In genomic region chr7:22572292-22572691, GRCh38 we compare ENCODE assay signal across 18 cellular contexts.
DNase-seq lines count a peak whose midpoint lies in the region; ATAC-seq and TF ChIP-seq lines count a peak whose summit lies in the region.
"Had no signal": no experiment of that assay in that cellular context is flagged by ENCODE, and none has a peak within 500 bp of the region (broad histone marks: within the 10 kb centered on the region; RNA-seq: fewer than 3 reads in every experiment).

No MANE protein-coding gene starts in this region.

- ATAC-seq in HG03432 (IDR thresholded peaks at IDR 0.05; ENCODE audit: unreplicated experiment) (no peak), GM18867 (IDR thresholded peaks at IDR 0.05; ENCODE audit: unreplicated experiment) (no peak)
- ATAC-seq: activated CD8-positive, alpha-beta T cell treated with anti-CD3 and anti-CD28 coated beads for 36 hours; activated T-cell treated with anti-CD3 and anti-CD28 coated beads, Interleukin-2, amount 50 U/mL, for 4 hours; body of pancreas; WTC11 had no signal

- no peaks in the 10 kb centered on the region; the same call in 1 of the 2 replicates for H3K27me3 Mint-ChIP-seq in HFFc6 (ENCODE audit: insufficient read depth)

- H3K36me3 Mint-ChIP-seq in HFFc6 (ENCODE audit: low read depth) = peaks cover 18% of the 10 kb centered on the region; the same call in 1 of the 2 replicates
- H3K36me3 Mint-ChIP-seq: activated naive CD4-positive, alpha-beta T cell treated with anti-CD3 and anti-CD28 coated beads, Interleukin-2, amount 50 U/mL, for 24 hours; WTC11 had no signal

- peaks cover 88% of the 10 kb centered on the region for H3K4me1 Mint-ChIP-seq in HFFc6 (ENCODE audit: low read depth)
- H3K4me1 Mint-ChIP-seq: WTC11 had no signal

- peak overlapping the region; percentile 99 for H3K27ac Mint-ChIP-seq in HFFc6
- H3K27ac Mint-ChIP-seq: activated CD8-positive, alpha-beta T cell treated with anti-CD3 and anti-CD28 coated beads for 36 hours; activated naive CD4-positive, alpha-beta T cell treated with anti-CD3 and anti-CD28 coated beads, Interleukin-2, amount 50 U/mL, for 24 hours; WTC11 had no signal

- H3K4me3 Mint-ChIP-seq in HFFc6 = peak overlapping the region; percentile 41
- H3K4me3 Mint-ChIP-seq: activated CD8-positive, alpha-beta T cell treated with anti-CD3 and anti-CD28 coated beads for 36 hours; activated naive CD4-positive, alpha-beta T cell treated with anti-CD3 and anti-CD28 coated beads, Interleukin-2, amount 50 U/mL, for 24 hours; activated T-cell treated with anti-CD3 and anti-CD28 coated beads, Interleukin-2, amount 50 U/mL, for 4 hours; WTC11 had no signal

- peak; percentile 4; the same call in 1 of the 2 replicates for TF ChIP-seq CTCF in HFFc6 (IDR thresholded peaks at IDR 0.05)

- DNase-seq in AG20443 (ENCODE audit: low spot score) (peak; percentile 69), HFFc6 (peak; percentile 83), amniotic stem cell (lab: John Stamatoyannopoulos, UW) (peak; percentile 45), kidney tubule cell (ENCODE audit: low spot score) (peak; percentile 50), NCI-H1105 (lab: John Stamatoyannopoulos, UW) (no peak)
- no peak for DNase-seq in activated naive CD4-positive, alpha-beta T cell treated with Interleukin-2 at 50 U/mL for 16 hours
- DNase-seq: activated CD8-positive, alpha-beta T cell treated with anti-CD3 and anti-CD28 coated beads for 36 hours; activated T-cell treated with anti-CD3 and anti-CD28 coated beads, Interleukin-2, amount 50 U/mL, for 4 hours; body of pancreas; NCI-H1092; NCI-H2107; NCI-H524; SHP77 treated with DMSO at 0.1 percent for 48 hours; spleen had no signal

- no peaks in the 10 kb centered on the region for H3K9me3 Mint-ChIP-seq in HFFc6
- H3K9me3 Mint-ChIP-seq: activated CD8-positive, alpha-beta T cell treated with anti-CD3 and anti-CD28 coated beads for 36 hours; activated naive CD4-positive, alpha-beta T cell treated with anti-CD3 and anti-CD28 coated beads, Interleukin-2, amount 50 U/mL, for 24 hours; activated T-cell treated with anti-CD3 and anti-CD28 coated beads, Interleukin-2, amount 50 U/mL, for 4 hours had no signal

Comparison
In these comparisons a context has a peak if more than half of its experiments do, and no peak if none do; other contexts are left out.
1. DNase-seq: peak in AG20443 (single experiment), HFFc6 (single experiment), amniotic stem cell (single experiment) and kidney tubule cell (single experiment); none in activated naive CD4-positive, alpha-beta T cell treated with Interleukin-2 at 50 U/mL for 16 hours (single experiment) and NCI-H1105 (single experiment).